In genomic region chr17:76341301-76341700, GRCh38 we compare ENCODE assay signal across 2 cellular contexts.
A peak's percentile ranks its signal among the peaks of the same experiment; 100 is the strongest.
TF ChIP-seq lines count a peak whose summit lies in the region.

No MANE protein-coding gene starts in this region.

TF ChIP-seq in HEK293, 187 proteins besides CTCF, POLR2A, EP300 and RAD21:
- TF ChIP-seq ZNF121 (tag by site-specific recombination; IDR thresholded peaks at IDR 0.05) (0 out of 2 replicates have a peak, but pooled peaks have one; percentile 29), ZSCAN16 (tag by site-specific recombination; IDR thresholded peaks at IDR 0.05) (no peak), ZNF341 (tag by site-specific recombination; IDR thresholded peaks at IDR 0.05; ENCODE audit: low read depth) (no peak), ZNF433 (tag by site-specific recombination; IDR thresholded peaks at IDR 0.05; ENCODE audit: low read depth) (no peak)
- TF ChIP-seq, protein P1, sequence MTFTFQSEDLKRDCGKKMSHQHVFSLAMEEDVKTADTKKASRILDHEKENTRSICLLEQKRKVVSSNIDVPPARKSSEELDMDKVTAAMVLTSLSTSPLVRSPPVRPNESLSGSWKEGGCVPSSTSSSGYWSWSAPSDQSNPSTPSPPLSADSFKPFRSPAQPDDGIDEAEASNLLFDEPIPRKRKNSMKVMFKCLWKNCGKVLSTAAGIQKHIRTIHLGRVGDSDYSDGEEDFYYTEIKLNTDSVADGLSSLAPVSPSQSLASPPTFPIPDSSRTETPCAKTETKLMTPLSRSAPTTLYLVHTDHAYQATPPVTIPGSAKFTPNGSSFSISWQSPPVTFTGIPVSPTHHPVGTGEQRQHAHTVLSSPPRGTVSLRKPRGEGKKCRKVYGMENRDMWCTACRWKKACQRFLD (tag by site-specific recombination; IDR thresholded peaks at IDR 0.05), result no peak

TF ChIP-seq in HepG2, 621 proteins besides CTCF, POLR2A, EP300 and RAD21:
- TF ChIP-seq ZBTB26 (CRISPR knock-in tag; IDR thresholded peaks at IDR 0.05; ENCODE audit: borderline replicate concordance) (no peak), TGIF2 (CRISPR knock-in tag; IDR thresholded peaks at IDR 0.05) (no peak), MTA1 (CRISPR knock-in tag; IDR thresholded peaks at IDR 0.05; ENCODE audit: borderline replicate concordance) (no peak), IKZF5 (CRISPR knock-in tag; IDR thresholded peaks at IDR 0.05) (no peak), ZNF121 (CRISPR knock-in tag; IDR thresholded peaks at IDR 0.05) (peak; percentile 24; the same call in 1 of the 2 replicates), ZNF564 (CRISPR knock-in tag; IDR thresholded peaks at IDR 0.05) (no peak), ZNF879 (CRISPR knock-in tag; IDR thresholded peaks at IDR 0.05) (no peak)
- TF ChIP-seq, protein P2, sequence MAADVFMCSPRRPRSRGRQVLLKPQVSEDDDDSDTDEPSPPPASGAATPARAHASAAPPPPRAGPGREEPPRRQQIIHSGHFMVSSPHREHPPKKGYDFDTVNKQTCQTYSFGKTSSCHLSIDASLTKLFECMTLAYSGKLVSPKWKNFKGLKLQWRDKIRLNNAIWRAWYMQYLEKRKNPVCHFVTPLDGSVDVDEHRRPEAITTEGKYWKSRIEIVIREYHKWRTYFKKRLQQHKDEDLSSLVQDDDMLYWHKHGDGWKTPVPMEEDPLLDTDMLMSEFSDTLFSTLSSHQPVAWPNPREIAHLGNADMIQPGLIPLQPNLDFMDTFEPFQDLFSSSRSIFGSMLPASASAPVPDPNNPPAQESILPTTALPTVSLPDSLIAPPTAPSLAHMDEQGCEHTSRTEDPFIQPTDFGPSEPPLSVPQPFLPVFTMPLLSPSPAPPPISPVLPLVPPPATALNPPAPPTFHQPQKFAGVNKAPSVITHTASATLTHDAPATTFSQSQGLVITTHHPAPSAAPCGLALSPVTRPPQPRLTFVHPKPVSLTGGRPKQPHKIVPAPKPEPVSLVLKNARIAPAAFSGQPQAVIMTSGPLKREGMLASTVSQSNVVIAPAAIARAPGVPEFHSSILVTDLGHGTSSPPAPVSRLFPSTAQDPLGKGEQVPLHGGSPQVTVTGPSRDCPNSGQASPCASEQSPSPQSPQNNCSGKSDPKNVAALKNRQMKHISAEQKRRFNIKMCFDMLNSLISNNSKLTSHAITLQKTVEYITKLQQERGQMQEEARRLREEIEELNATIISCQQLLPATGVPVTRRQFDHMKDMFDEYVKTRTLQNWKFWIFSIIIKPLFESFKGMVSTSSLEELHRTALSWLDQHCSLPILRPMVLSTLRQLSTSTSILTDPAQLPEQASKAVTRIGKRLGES (CRISPR knock-in tag; IDR thresholded peaks at IDR 0.05; ENCODE audit: borderline replicate concordance), result no peak
